Comparison of ENCODE assay signal across 21 cellular contexts in the genomic region with DNA sequence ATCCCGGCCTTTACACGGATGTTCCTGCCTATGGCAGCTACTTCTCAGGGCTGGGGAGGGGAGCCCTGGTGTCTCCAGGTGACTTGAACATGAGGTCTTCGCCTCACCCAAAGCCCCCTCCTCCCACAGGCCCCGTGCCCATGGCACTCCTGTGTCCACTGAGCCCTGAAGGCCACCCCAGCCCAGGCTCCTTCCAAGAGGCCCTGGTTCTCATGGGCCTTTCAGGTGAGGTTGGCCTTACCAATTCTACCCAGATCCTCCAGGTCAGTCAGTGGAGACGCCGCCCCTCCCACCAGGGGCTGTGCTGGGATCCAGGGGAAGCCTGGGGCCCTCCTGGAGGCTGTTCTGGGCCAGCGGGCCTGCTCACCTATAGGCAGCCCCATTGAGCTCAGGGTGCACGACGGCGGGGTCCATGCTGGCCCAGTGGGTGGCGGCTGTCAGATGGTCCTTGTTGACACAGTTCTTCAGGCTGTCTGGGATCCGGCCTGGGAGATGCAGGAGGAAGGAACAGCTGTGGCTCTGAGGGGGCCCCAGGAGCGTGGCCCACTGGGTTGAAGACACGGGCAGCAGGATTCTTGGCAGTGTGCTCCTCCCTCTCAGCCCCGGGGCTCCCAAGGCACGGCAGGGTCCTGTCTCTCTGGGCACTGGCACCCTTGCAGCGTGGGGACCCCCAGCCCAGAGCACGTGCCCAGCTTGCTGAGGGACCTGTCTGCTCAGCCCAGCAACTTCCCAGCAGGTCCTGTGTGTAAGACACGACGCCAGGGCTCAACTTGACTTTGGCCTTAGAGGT. TPM values are rescaled to one million over a fixed set of nuclear protein-coding genes. Genes with fewer than 3 reads are reported as not detected.
A peak's percentile ranks its signal among the peaks of the same experiment; 100 is the strongest.
DNase-seq lines count a peak whose midpoint lies in the region; ATAC-seq and TF ChIP-seq lines count a peak whose summit lies in the region.
"Had no signal": no experiment of that assay in that cellular context is flagged by ENCODE, and none has a peak within 500 bp of the region (broad histone marks: within the 10 kb centered on the region; RNA-seq: fewer than 3 reads in every experiment).

No MANE protein-coding gene starts in this region.

- H3K4me1 Mint-ChIP-seq in chondrocyte (ENCODE audit: low read depth) = peaks cover 40% of the 10 kb centered on the region
- H3K4me1 Mint-ChIP-seq in activated CD4-positive, alpha-beta T cell treated with anti-CD3 and anti-CD28 coated beads for 36 hours = peaks cover 17% of the 10 kb centered on the region

- no peak overlapping the region for H3K27ac ChIP-seq in HEK293 (ENCODE audit: extremely low read depth, low read depth, low read length)
- H3K27ac ChIP-seq in mesenchymal stem cell (ENCODE audit: low read length, poor library complexity, severe bottlenecking) = no peak overlapping the region
- H3K27ac ChIP-seq in stomach smooth muscle (ENCODE audit: low read length) = peak overlapping the region; percentile 37
- H3K27ac ChIP-seq: foreskin keratinocyte, neutrophil, PC-9 had no signal

- TF ChIP-seq CTCF in HEK293 (tag by site-specific recombination; IDR thresholded peaks at IDR 0.05) (no peak), chondrocyte (IDR thresholded peaks at IDR 0.05) (no peak)

- H3K4me3 ChIP-seq in HEK293 (ENCODE audit: low read depth, low read length) (no peak overlapping the region), mesenchymal stem cell (ENCODE audit: insufficient read depth in 1 of 2, low read depth in 1 of 2, low read length in 2 of 2) (no peak overlapping the region), stomach smooth muscle (ENCODE audit: low read length in 2 of 2) (no peak overlapping the region)
- H3K4me3 ChIP-seq: PC-9 had no signal

- H4K91ac ChIP-seq in mesenchymal stem cell (ENCODE audit: low read length) = peak overlapping the region; percentile 20

- intact Hi-C loops in activated CD4-positive, alpha-beta T cell treated with anti-CD3 and anti-CD28 coated beads for 36 hours (cut with DNase I, micrococcal nuclease) = no loop called here

- no peak overlapping the region for H3K23ac ChIP-seq in mesenchymal stem cell (ENCODE audit: low read length in 2 of 2)

- H2AK5ac ChIP-seq in mesenchymal stem cell (ENCODE audit: low read length, severe bottlenecking) = no peak overlapping the region

- POLR2A ChIA-PET in HEK293 (lab: Yijun Ruan, JAX) = no interaction called here
- POLR2A ChIA-PET in activated CD4-positive, alpha-beta T cell treated with anti-CD3 and anti-CD28 coated beads for 36 hours (lab: Charles Lee) = no interaction called here

- H2BK12ac ChIP-seq in mesenchymal stem cell (ENCODE audit: low read length in 2 of 2) = peak overlapping the region in 1 of 2 experiments; percentile 21

- H2AFZ ChIP-seq in mesenchymal stem cell (ENCODE audit: low read depth, low read length) = no peak overlapping the region
- H2AFZ ChIP-seq: PC-9 had no signal

- no peak overlapping the region for H3K27ac Mint-ChIP-seq in chondrocyte (ENCODE audit: unreplicated experiment)
- H3K27ac Mint-ChIP-seq in activated CD4-positive, alpha-beta T cell treated with anti-CD3 and anti-CD28 coated beads for 36 hours = no peak overlapping the region
- H3K27ac Mint-ChIP-seq: activated naive CD8-positive, alpha-beta T cell treated with anti-CD3 and anti-CD28 coated beads for 36 hours had no signal

- no peaks in the 10 kb centered on the region for H3K27me3 ChIP-seq in mesenchymal stem cell (ENCODE audit: control insufficient read depth in 1 of 2, insufficient read depth in 1 of 2, low read length in 2 of 2)
- H3K27me3 ChIP-seq in stomach smooth muscle (ENCODE audit: control insufficient read depth in 1 of 2, insufficient read depth in 2 of 2, low read length in 2 of 2) = no peaks in the 10 kb centered on the region
- H3K27me3 ChIP-seq: foreskin keratinocyte, neutrophil had no signal

- peaks cover 6% of the 10 kb centered on the region for H3K36me3 Mint-ChIP-seq in chondrocyte (ENCODE audit: low read depth)
- peaks cover 13% of the 10 kb centered on the region for H3K36me3 Mint-ChIP-seq in activated CD4-positive, alpha-beta T cell treated with anti-CD3 and anti-CD28 coated beads for 36 hours (ENCODE audit: low read depth)

- ATAC-seq in activated CD4-positive, alpha-beta T cell treated with anti-CD3 and anti-CD28 coated beads for 36 hours = no peak
- ATAC-seq in HG03039 (IDR thresholded peaks at IDR 0.05; ENCODE audit: unreplicated experiment) (no peak), HG02759 (IDR thresholded peaks at IDR 0.05; ENCODE audit: unreplicated experiment) (no peak)
- ATAC-seq: foreskin keratinocyte had no signal

- CTCF ChIA-PET in HEK293 (lab: Yijun Ruan, JAX) = interaction anchor here (0.6 to 1.8 kb wide), 2 partner anchors 34 to 82 kb away, joined by 4 to 5 read pairs; no protein-coding TSS in a partner anchor
- CTCF ChIA-PET in activated CD4-positive, alpha-beta T cell treated with anti-CD3 and anti-CD28 coated beads for 36 hours (lab: Charles Lee) = interaction anchor here (0.6 kb wide), 1 partner anchor 376 kb away, joined by 3 read pairs; no protein-coding TSS in a partner anchor

- H3K14ac ChIP-seq in mesenchymal stem cell (ENCODE audit: low read length in 2 of 2) = no peak overlapping the region

- H3K4me2 ChIP-seq in mesenchymal stem cell (ENCODE audit: low read length, poor library complexity, severe bottlenecking) = no peak overlapping the region
- H3K4me2 ChIP-seq: PC-9 had no signal

- H2BK5ac ChIP-seq in mesenchymal stem cell (ENCODE audit: low read depth, low read length, poor library complexity, severe bottlenecking) = no peak overlapping the region

- H3K9ac ChIP-seq in mesenchymal stem cell (ENCODE audit: low read length) = no peak overlapping the region
- H3K9ac ChIP-seq in stomach smooth muscle (ENCODE audit: low read length in 2 of 2) = no peak overlapping the region

- H4K8ac ChIP-seq in mesenchymal stem cell (ENCODE audit: low read length) = peak overlapping the region; percentile 21

- H3K9me3 ChIP-seq in HEK293 (ENCODE audit: control insufficient read depth, insufficient read depth, low read depth, low read length) = no peaks in the 10 kb centered on the region
- H3K9me3 ChIP-seq in mesenchymal stem cell (ENCODE audit: control insufficient read depth, low read length) = no peaks in the 10 kb centered on the region
- H3K9me3 ChIP-seq in stomach smooth muscle (ENCODE audit: control insufficient read depth in 2 of 2, low read length in 2 of 2) = no peaks in the 10 kb centered on the region
- H3K9me3 ChIP-seq: neutrophil had no signal

- no peak overlapping the region for H2BK120ac ChIP-seq in mesenchymal stem cell (ENCODE audit: low read depth, low read length)

- no peaks in the 10 kb centered on the region for H3K9me3 Mint-ChIP-seq in chondrocyte (ENCODE audit: low read depth)
- no peaks in the 10 kb centered on the region for H3K9me3 Mint-ChIP-seq in activated CD4-positive, alpha-beta T cell treated with anti-CD3 and anti-CD28 coated beads for 36 hours (ENCODE audit: low read depth)
- H3K9me3 Mint-ChIP-seq: brain had no signal

- no peaks in the 10 kb centered on the region for H3K4me1 ChIP-seq in HEK293 (ENCODE audit: control insufficient read depth, insufficient read depth, low read length)
- peaks cover 51% of the 10 kb centered on the region for H3K4me1 ChIP-seq in mesenchymal stem cell (ENCODE audit: control insufficient read depth, insufficient read depth, low read depth, low read length)
- H3K4me1 ChIP-seq in stomach smooth muscle (ENCODE audit: control insufficient read depth, insufficient read depth, low read length) = peaks cover 61% of the 10 kb centered on the region
- H3K4me1 ChIP-seq: foreskin keratinocyte had no signal

- peak overlapping the region in 1 of 2 experiments; percentile 22 for H3K18ac ChIP-seq in mesenchymal stem cell (ENCODE audit: low read depth in 1 of 2, low read length in 2 of 2)

- no peaks in the 10 kb centered on the region for H3K27me3 Mint-ChIP-seq in chondrocyte (ENCODE audit: low read depth)
- H3K27me3 Mint-ChIP-seq in activated CD4-positive, alpha-beta T cell treated with anti-CD3 and anti-CD28 coated beads for 36 hours = no peaks in the 10 kb centered on the region
- H3K27me3 Mint-ChIP-seq: activated naive CD8-positive, alpha-beta T cell treated with anti-CD3 and anti-CD28 coated beads for 36 hours; brain had no signal

- H3K36me3 ChIP-seq in HEK293 (ENCODE audit: control insufficient read depth in 2 of 2, insufficient read depth in 1 of 2, low read length in 2 of 2) (peaks cover 0 to 66% of the 10 kb centered on the region in 2 experiments; a peak in 1 of 3 replicates), mesenchymal stem cell (ENCODE audit: control insufficient read depth in 1 of 2, insufficient read depth in 2 of 2, low read depth in 1 of 2, low read length in 2 of 2) (peaks cover 60 to 89% of the 10 kb centered on the region in 2 experiments), stomach smooth muscle (ENCODE audit: control insufficient read depth in 2 of 2, insufficient read depth in 2 of 2, low read length in 2 of 2) (peaks cover 13 to 38% of the 10 kb centered on the region in 2 donors)

- no peak overlapping the region for H2BK15ac ChIP-seq in mesenchymal stem cell (ENCODE audit: low read depth, poor library complexity, severe bottlenecking)

- DNase-seq in chondrocyte (ENCODE audit: low spot score) (peak; percentile 85), mesenchymal stem cell (no peak), DMS 273 treated with DMSO at 0.1 percent for 48 hours (lab: John Stamatoyannopoulos, UW) (no peak)
- DNase-seq in activated CD4-positive, alpha-beta T cell treated with anti-CD3 and anti-CD28 coated beads for 36 hours = no peak
- DNase-seq: activated CD4-positive, CD25-positive, alpha-beta regulatory T cell; activated naive CD8-positive, alpha-beta T cell treated with anti-CD3 and anti-CD28 coated beads for 36 hours; cortex of kidney; DND-41; foreskin keratinocyte; KBM-7; NCI-H1694 treated with DMSO at 0.1 percent for 48 hours; NCI-H2227 treated with DMSO at 0.1 percent for 48 hours; PC-9; stimulated activated CD4-positive, alpha-beta T cell treated with anti-CD3 and anti-CD28 coated beads, Interleukin-2, amount 100 ng/mL, for 48 hours had no signal

- no peak overlapping the region for H3K4me3 Mint-ChIP-seq in chondrocyte (ENCODE audit: unreplicated experiment)
- H3K4me3 Mint-ChIP-seq in activated CD4-positive, alpha-beta T cell treated with anti-CD3 and anti-CD28 coated beads for 36 hours = no peak overlapping the region
- H3K4me3 Mint-ChIP-seq: activated naive CD8-positive, alpha-beta T cell treated with anti-CD3 and anti-CD28 coated beads for 36 hours had no signal

- H3K4ac ChIP-seq in mesenchymal stem cell (ENCODE audit: low read depth in 1 of 2, low read length in 2 of 2) = no peak overlapping the region

- 97% methylated on average over 20 of the region's 20 CpGs for WGBS in mesenchymal stem cell

- peaks cover 51% of the 10 kb centered on the region for H3K79me1 ChIP-seq in mesenchymal stem cell (replicated peaks; ENCODE audit: low read length, poor library complexity, severe bottlenecking)

RNA-seq across cellular contexts. Expression of a gene that starts 36.2 kb away (rescaled TPM):
- 147 to 175 TPM (median 151 TPM) in 3 replicates for total RNA-seq in chondrocyte
- polyA plus RNA-seq in mesenchymal stem cell (2013, experiment 1 of 2) = 96.7 TPM
- polyA plus RNA-seq in mesenchymal stem cell (2013, experiment 2 of 2) = 92.8 TPM
- total RNA-seq in activated CD4-positive, alpha-beta T cell treated with anti-CD3 and anti-CD28 coated beads for 36 hours = 100 to 1,000 TPM; 152 to 177 TPM

RNA-seq across cellular contexts. Expression of a gene that starts 40.4 kb away (rescaled TPM):
- 158 to 184 TPM (median 162 TPM) in 3 replicates for total RNA-seq in chondrocyte
- polyA plus RNA-seq in mesenchymal stem cell (2013, experiment 1 of 2) = 3,023 TPM
- polyA plus RNA-seq in mesenchymal stem cell (2013, experiment 2 of 2) = 3,062 TPM
- total RNA-seq in activated CD4-positive, alpha-beta T cell treated with anti-CD3 and anti-CD28 coated beads for 36 hours = 1 to 10 TPM; 7.5 to 8.5 TPM
- total RNA-seq: endothelial cell of umbilical vein had no signal

Comparison
In these comparisons a context has a peak if more than half of its experiments do, and no peak if none do; other contexts are left out.
1. RNA of a gene that starts 40.4 kb away (total RNA-seq): 158 to 184 TPM in chondrocyte; 7.5 to 8.5 TPM in activated CD4-positive, alpha-beta T cell treated with anti-CD3 and anti-CD28 coated beads for 36 hours; every median in the first group is over 10 times any median in the second.